Comparison of ENCODE assay signal across 1 cellular context in the genomic region with DNA sequence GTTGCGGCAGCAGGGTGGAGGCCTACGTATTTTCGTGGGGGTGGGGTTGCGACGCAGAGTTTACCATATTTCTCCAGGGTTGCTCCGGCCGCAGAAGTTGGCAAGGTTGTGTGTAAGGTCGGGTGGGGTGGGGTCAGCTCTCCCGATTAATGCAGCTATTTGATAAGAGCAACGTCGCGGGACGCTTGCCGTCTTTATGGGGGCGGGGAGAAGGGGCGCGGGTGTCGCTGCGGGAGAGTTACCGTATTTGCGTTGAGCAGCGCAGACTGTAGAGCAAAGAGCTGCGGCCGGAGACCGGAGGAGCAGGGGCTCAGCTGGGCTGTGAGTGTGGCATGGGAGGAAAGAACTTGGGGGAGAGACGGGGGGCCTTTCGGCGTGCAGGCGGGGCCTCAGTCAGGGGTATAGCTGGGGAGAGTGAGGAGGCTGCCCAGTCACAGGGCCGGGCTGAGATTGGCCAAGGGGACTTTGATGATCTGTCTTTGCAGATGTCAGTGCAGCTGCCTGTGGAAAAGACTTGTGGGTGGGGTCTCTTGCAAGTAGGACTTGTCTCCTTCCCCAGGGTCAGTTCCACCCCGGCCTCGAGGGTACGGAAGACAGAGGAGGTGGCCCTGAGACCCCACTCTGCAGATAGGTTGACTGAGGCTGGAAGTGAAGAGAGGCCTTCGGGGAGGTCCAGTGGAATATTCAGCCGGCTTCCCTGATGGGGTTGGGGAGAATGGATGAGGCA.
TF ChIP-seq lines count a peak whose summit lies in the region.

No MANE protein-coding gene starts in this region.

TF ChIP-seq in K562, 482 proteins besides CTCF, POLR2A, EP300 and RAD21 (continued from another document and continues in another):
- TF ChIP-seq CC2D1A (IDR thresholded peaks at IDR 0.05) (peak; percentile 72), ZNF778 (CRISPR knock-in tag; IDR thresholded peaks at IDR 0.05) (no peak), IRF2 (CRISPR knock-in tag; IDR thresholded peaks at IDR 0.05) (no peak), ZSCAN29 (IDR thresholded peaks at IDR 0.05) (no peak; the same call in 1 of the 2 replicates), NUFIP1 (IDR thresholded peaks at IDR 0.05; ENCODE audit: partially characterized antibody) (no peak), NFIC (IDR thresholded peaks at IDR 0.05) (peak; percentile 79), RCOR1 (IDR thresholded peaks at IDR 0.05; ENCODE audit: borderline replicate concordance in 1 of 2, low read depth in 2 of 2, low read length in 2 of 2) (peak in 1 of 2 experiments; percentile 24; a peak in 1 of 4 replicates), HNRNPLL (IDR thresholded peaks at IDR 0.05; ENCODE audit: low read depth, low read length, poor library complexity, severe bottlenecking) (peak; percentile 76), ZNF197 (CRISPR knock-in tag; IDR thresholded peaks at IDR 0.05; ENCODE audit: low read depth) (no peak), RUNX1 (IDR thresholded peaks at IDR 0.05; ENCODE audit: low read depth) (no peak; the same call in 1 of the 2 replicates), LEF1 (IDR thresholded peaks at IDR 0.05) (peak; percentile 67; the same call in 1 of the 2 replicates), NFATC3 (IDR thresholded peaks at IDR 0.05) (no peak), SRSF7 (optimal IDR thresholded peaks at IDR 0.05; ENCODE audit: low read depth, low read length) (no peak), SP1 (CRISPR knock-in tag; IDR thresholded peaks at IDR 0.05) (no peak; the same call in none of the 2 replicates), IFI16 (CRISPR knock-in tag; IDR thresholded peaks at IDR 0.05) (no peak), ZNF143 (CRISPR knock-in tag; IDR thresholded peaks at IDR 0.05) (peak; percentile 33; the same call in 1 of the 2 replicates), HLTF (IDR thresholded peaks at IDR 0.05) (peak; percentile 84; the same call in 1 of the 2 replicates), BRD9 (IDR thresholded peaks at IDR 0.05; ENCODE audit: low read depth, partially characterized antibody) (peak; percentile 28), BDP1 (IDR thresholded peaks at IDR 0.05; ENCODE audit: insufficient read depth, insufficient read length) (no peak), ZNF695 (CRISPR knock-in tag; IDR thresholded peaks at IDR 0.05) (no peak), NFXL1 (CRISPR knock-in tag; IDR thresholded peaks at IDR 0.05) (no peak), ESRRA (IDR thresholded peaks at IDR 0.05; ENCODE audit: borderline replicate concordance, low read depth) (no peak), PTBP1 (IDR thresholded peaks at IDR 0.05; ENCODE audit: low read depth, low read length) (no peak), HEY1 (CRISPR knock-in tag; IDR thresholded peaks at IDR 0.05; ENCODE audit: borderline replicate concordance) (no peak), EGR1 (conservative IDR thresholded peaks at IDR 0.05) (peak; percentile 49; the same call in 1 of the 2 replicates), KDM1A (IDR thresholded peaks at IDR 0.05) (peak in 1 of 2 experiments; percentile 66; a peak in 1 of 4 replicates), POLR2AphosphoS2 (IDR thresholded peaks at IDR 0.05; ENCODE audit: low read length) (no peak), ZNF384 (IDR thresholded peaks at IDR 0.05; ENCODE audit: low read depth, low read length) (no peak), CEBPG (CRISPR knock-in tag; IDR thresholded peaks at IDR 0.05) (peak; percentile 69), CEBPG (tag; conservative IDR thresholded peaks at IDR 0.05 in 1 of 2, IDR thresholded peaks at IDR 0.05 in 1 of 2) (no peak), ATF1 (CRISPR knock-in tag; IDR thresholded peaks at IDR 0.05) (no peak), ATF1 (tag; IDR thresholded peaks at IDR 0.05) (peak; percentile 86), CHD4 (IDR thresholded peaks at IDR 0.05; ENCODE audit: insufficient read depth, insufficient replicate concordance, low read depth, low read length, poor library complexity, severe bottlenecking) (peak; percentile 58), PCBP1 (IDR thresholded peaks at IDR 0.05; ENCODE audit: low read depth, low read length, poor library complexity, severe bottlenecking) (no peak), HCFC1 (IDR thresholded peaks at IDR 0.05; ENCODE audit: low read depth, low read length) (no peak), TARDBP (IDR thresholded peaks at IDR 0.05) (no peak), PHTF2 (CRISPR knock-in tag; IDR thresholded peaks at IDR 0.05) (no peak), ZNF316 (IDR thresholded peaks at IDR 0.05) (peak; percentile 21; the same call in 1 of the 2 replicates), OTX1 (CRISPR knock-in tag; IDR thresholded peaks at IDR 0.05) (peak; percentile 65; the same call in 1 of the 2 replicates), BCL6 (CRISPR knock-in tag; IDR thresholded peaks at IDR 0.05) (no peak), SETDB1 (IDR thresholded peaks at IDR 0.05; ENCODE audit: low read length) (no peak), ETV6 (IDR thresholded peaks at IDR 0.05; ENCODE audit: borderline replicate concordance in 1 of 2, low read depth in 2 of 2, low read length in 1 of 2) (no peak), ETV6 (CRISPR knock-in tag; IDR thresholded peaks at IDR 0.05; ENCODE audit: borderline replicate concordance) (0 out of 2 replicates have a peak, but pooled peaks have one; percentile 53)
- TF ChIP-seq, protein P1, sequence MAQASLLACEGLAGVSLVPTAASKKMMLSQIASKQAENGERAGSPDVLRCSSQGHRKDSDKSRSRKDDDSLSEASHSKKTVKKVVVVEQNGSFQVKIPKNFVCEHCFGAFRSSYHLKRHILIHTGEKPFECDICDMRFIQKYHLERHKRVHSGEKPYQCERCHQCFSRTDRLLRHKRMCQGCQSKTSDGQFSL (CRISPR knock-in tag; IDR thresholded peaks at IDR 0.05), result peak; percentile 90
- TF ChIP-seq, protein P1 (tag; IDR thresholded peaks at IDR 0.05), result no peak; a peak in 1 of 4 replicates
- TF ChIP-seq, protein P2, sequence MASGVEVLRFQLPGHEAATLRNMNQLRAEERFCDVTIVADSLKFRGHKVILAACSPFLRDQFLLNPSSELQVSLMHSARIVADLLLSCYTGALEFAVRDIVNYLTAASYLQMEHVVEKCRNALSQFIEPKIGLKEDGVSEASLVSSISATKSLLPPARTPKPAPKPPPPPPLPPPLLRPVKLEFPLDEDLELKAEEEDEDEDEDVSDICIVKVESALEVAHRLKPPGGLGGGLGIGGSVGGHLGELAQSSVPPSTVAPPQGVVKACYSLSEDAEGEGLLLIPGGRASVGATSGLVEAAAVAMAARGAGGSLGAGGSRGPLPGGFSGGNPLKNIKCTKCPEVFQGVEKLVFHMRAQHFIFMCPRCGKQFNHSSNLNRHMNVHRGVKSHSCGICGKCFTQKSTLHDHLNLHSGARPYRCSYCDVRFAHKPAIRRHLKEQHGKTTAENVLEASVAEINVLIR (CRISPR knock-in tag; IDR thresholded peaks at IDR 0.05), result 0 out of 2 replicates have a peak, but pooled peaks have one; percentile 7
- TF ChIP-seq, protein P3, sequence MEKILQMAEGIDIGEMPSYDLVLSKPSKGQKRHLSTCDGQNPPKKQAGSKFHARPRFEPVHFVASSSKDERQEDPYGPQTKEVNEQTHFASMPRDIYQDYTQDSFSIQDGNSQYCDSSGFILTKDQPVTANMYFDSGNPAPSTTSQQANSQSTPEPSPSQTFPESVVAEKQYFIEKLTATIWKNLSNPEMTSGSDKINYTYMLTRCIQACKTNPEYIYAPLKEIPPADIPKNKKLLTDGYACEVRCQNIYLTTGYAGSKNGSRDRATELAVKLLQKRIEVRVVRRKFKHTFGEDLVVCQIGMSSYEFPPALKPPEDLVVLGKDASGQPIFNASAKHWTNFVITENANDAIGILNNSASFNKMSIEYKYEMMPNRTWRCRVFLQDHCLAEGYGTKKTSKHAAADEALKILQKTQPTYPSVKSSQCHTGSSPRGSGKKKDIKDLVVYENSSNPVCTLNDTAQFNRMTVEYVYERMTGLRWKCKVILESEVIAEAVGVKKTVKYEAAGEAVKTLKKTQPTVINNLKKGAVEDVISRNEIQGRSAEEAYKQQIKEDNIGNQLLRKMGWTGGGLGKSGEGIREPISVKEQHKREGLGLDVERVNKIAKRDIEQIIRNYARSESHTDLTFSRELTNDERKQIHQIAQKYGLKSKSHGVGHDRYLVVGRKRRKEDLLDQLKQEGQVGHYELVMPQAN (IDR thresholded peaks at IDR 0.05; ENCODE audit: borderline replicate concordance), result peak; percentile 70
- TF ChIP-seq, protein P4, sequence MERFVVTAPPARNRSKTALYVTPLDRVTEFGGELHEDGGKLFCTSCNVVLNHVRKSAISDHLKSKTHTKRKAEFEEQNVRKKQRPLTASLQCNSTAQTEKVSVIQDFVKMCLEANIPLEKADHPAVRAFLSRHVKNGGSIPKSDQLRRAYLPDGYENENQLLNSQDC (CRISPR knock-in tag; IDR thresholded peaks at IDR 0.05), result 0 out of 2 replicates have a peak, but pooled peaks have one; percentile 10
- TF ChIP-seq, protein P5, sequence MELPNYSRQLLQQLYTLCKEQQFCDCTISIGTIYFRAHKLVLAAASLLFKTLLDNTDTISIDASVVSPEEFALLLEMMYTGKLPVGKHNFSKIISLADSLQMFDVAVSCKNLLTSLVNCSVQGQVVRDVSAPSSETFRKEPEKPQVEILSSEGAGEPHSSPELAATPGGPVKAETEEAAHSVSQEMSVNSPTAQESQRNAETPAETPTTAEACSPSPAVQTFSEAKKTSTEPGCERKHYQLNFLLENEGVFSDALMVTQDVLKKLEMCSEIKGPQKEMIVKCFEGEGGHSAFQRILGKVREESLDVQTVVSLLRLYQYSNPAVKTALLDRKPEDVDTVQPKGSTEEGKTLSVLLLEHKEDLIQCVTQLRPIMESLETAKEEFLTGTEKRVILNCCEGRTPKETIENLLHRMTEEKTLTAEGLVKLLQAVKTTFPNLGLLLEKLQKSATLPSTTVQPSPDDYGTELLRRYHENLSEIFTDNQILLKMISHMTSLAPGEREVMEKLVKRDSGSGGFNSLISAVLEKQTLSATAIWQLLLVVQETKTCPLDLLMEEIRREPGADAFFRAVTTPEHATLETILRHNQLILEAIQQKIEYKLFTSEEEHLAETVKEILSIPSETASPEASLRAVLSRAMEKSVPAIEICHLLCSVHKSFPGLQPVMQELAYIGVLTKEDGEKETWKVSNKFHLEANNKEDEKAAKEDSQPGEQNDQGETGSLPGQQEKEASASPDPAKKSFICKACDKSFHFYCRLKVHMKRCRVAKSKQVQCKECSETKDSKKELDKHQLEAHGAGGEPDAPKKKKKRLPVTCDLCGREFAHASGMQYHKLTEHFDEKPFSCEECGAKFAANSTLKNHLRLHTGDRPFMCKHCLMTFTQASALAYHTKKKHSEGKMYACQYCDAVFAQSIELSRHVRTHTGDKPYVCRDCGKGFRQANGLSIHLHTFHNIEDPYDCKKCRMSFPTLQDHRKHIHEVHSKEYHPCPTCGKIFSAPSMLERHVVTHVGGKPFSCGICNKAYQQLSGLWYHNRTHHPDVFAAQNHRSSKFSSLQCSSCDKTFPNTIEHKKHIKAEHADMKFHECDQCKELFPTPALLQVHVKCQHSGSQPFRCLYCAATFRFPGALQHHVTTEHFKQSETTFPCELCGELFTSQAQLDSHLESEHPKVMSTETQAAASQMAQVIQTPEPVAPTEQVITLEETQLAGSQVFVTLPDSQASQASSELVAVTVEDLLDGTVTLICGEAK (IDR thresholded peaks at IDR 0.05), result peak; percentile 38
- TF ChIP-seq, protein P5 (CRISPR knock-in tag; IDR thresholded peaks at IDR 0.05), result no peak; the same call in 1 of the 2 replicates
- TF ChIP-seq, protein P6, sequence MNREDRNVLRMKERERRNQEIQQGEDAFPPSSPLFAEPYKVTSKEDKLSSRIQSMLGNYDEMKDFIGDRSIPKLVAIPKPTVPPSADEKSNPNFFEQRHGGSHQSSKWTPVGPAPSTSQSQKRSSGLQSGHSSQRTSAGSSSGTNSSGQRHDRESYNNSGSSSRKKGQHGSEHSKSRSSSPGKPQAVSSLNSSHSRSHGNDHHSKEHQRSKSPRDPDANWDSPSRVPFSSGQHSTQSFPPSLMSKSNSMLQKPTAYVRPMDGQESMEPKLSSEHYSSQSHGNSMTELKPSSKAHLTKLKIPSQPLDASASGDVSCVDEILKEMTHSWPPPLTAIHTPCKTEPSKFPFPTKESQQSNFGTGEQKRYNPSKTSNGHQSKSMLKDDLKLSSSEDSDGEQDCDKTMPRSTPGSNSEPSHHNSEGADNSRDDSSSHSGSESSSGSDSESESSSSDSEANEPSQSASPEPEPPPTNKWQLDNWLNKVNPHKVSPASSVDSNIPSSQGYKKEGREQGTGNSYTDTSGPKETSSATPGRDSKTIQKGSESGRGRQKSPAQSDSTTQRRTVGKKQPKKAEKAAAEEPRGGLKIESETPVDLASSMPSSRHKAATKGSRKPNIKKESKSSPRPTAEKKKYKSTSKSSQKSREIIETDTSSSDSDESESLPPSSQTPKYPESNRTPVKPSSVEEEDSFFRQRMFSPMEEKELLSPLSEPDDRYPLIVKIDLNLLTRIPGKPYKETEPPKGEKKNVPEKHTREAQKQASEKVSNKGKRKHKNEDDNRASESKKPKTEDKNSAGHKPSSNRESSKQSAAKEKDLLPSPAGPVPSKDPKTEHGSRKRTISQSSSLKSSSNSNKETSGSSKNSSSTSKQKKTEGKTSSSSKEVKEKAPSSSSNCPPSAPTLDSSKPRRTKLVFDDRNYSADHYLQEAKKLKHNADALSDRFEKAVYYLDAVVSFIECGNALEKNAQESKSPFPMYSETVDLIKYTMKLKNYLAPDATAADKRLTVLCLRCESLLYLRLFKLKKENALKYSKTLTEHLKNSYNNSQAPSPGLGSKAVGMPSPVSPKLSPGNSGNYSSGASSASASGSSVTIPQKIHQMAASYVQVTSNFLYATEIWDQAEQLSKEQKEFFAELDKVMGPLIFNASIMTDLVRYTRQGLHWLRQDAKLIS (CRISPR knock-in tag; IDR thresholded peaks at IDR 0.05), result peak; percentile 2
